8 cellular contexts compared by ENCODE assay signal in the genomic region with DNA sequence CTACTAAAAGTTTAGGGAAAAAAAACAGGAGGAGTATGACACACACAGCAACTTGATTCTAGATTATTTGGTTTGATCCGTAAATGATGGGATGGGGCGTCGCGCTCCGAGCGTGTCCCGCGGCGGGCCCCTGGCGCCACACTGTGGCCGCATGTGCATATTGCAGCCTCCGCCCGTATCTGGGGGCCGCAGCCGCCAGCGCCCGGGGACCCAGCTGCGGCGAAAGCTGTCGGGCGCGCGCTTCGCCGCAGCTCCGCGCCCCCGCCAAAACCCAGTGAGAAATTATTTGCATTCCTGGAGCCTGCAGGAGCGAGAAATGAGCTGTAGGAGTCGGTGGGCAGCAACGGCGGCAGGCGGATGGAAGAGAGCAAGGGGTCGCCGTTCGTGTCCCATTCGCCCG.
A peak's percentile ranks its signal among the peaks of the same experiment; 100 is the strongest.
DNase-seq lines count a peak whose midpoint lies in the region; ATAC-seq and TF ChIP-seq lines count a peak whose summit lies in the region.
"Not testable (repeated sequence)": the region's sequence is repeated elsewhere in the genome, so short reads cannot be mapped to it uniquely, and the experiment has no call there.

No MANE protein-coding gene starts in this region.

- not testable (repeated sequence) for H3K4me1 ChIP-seq in BLaER1; OCI-LY1 (ENCODE audit: insufficient read depth, low read length, severe bottlenecking); colonic mucosa

- H3K27ac Mint-ChIP-seq in memory B cell: not testable (repeated sequence)

- not testable (repeated sequence) for H3K4me1 Mint-ChIP-seq in memory B cell

- intact Hi-C loops in colonic mucosa (cut with DNase I): not testable (repeated sequence)

- ATAC-seq in GM19455 (IDR thresholded peaks at IDR 0.05; ENCODE audit: unreplicated experiment) (peak; percentile 88), HG02943 (IDR thresholded peaks at IDR 0.05; ENCODE audit: low read depth, unreplicated experiment) (peak; percentile 73), memory B cell (ENCODE audit: low read depth) (peak; percentile 79)

- H3K27ac ChIP-seq in BLaER1; OCI-LY1 (ENCODE audit: low read depth, low read length, poor library complexity, severe bottlenecking); colonic mucosa: not testable (repeated sequence)

- H2AFZ ChIP-seq in OCI-LY1 (ENCODE audit: low read length): not testable (repeated sequence)

- H3K9me3 ChIP-seq in BLaER1; OCI-LY1 (ENCODE audit: low read length); colonic mucosa: not testable (repeated sequence)

- H3K9me2 ChIP-seq in OCI-LY1 (ENCODE audit: low read depth, low read length): not testable (repeated sequence)

- not testable (repeated sequence) for H3K27me3 Mint-ChIP-seq in memory B cell

- TF ChIP-seq CTCF in OCI-LY1 (IDR thresholded peaks at IDR 0.05; ENCODE audit: low read length): peak; percentile 27; the same call in 1 of the 2 replicates
- TF ChIP-seq CTCF in colonic mucosa (IDR thresholded peaks at IDR 0.05): not testable (repeated sequence)

- not testable (repeated sequence) for H3K9ac ChIP-seq in BLaER1; OCI-LY1 (ENCODE audit: low read length); colonic mucosa (ENCODE audit: low read depth in 2 of 2, low read length in 2 of 2)

- not testable (repeated sequence) for H3K36me3 Mint-ChIP-seq in memory B cell

- H3K36me3 ChIP-seq in BLaER1; OCI-LY1 (ENCODE audit: insufficient read depth, low read length); colonic mucosa: not testable (repeated sequence)

- H3K4me3 Mint-ChIP-seq in memory B cell: peak overlapping the region; percentile 66

- not testable (repeated sequence) for H3K79me2 ChIP-seq in OCI-LY1 (ENCODE audit: insufficient read depth, low read length)

- H4K20me1 ChIP-seq in BLaER1; OCI-LY1 (ENCODE audit: insufficient read depth, low read length): not testable (repeated sequence)

- not testable (repeated sequence) for H3F3A ChIP-seq in OCI-LY1 (ENCODE audit: insufficient read depth, low read length)

- not testable (repeated sequence) for H3K4me2 ChIP-seq in BLaER1; OCI-LY1 (ENCODE audit: low read length)

- not testable (repeated sequence) for H3K9me3 Mint-ChIP-seq in memory B cell

- not testable (repeated sequence) for H3K27me3 ChIP-seq in BLaER1; OCI-LY1 (ENCODE audit: insufficient read depth, low read length); colonic mucosa

- DNase-seq in activated T-cell treated with anti-CD3 and anti-CD28 coated beads for 24 hours (ENCODE audit: low read depth) (peak; percentile 39), colonic mucosa (peak; percentile 27), memory B cell (ENCODE audit: low spot score in 2 of 2) (peak; percentile 58 to 61)
- DNase-seq in stimulated activated CD4-positive, alpha-beta T cell treated with anti-CD3 and anti-CD28 coated beads, Interleukin-2, amount 100 ng/mL, for 48 hours: peak; percentile 27 to 43

- H3K4me3 ChIP-seq in BLaER1: peak overlapping the region; percentile 38; the same call in 1 of the 2 replicates
- H3K4me3 ChIP-seq in OCI-LY1 (ENCODE audit: low read depth, low read length, poor library complexity, severe bottlenecking); colonic mucosa: not testable (repeated sequence)
